In the genomic region with DNA sequence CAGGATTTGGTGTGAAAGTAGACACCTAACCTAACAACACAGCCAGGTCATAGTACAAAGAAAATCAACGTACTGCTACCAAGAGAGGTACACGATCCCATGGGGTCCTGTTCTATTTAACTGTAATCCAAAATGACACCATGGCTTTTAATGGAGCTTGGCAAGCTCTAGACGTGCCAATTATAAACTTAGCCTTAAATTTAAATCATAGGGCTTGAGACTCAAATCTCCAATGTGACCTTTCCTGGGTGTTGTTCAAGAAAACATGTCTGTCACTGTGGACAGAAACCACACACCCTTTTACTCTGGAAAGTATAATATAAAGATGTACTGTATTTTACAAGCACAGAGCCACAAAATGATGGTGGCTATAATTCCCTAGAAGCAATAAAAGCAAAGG, we compare ENCODE assay signal across 15 cellular contexts.
DNase-seq lines count a peak whose midpoint lies in the region; ATAC-seq and TF ChIP-seq lines count a peak whose summit lies in the region.
"Had no signal": no experiment of that assay in that cellular context is flagged by ENCODE, and none has a peak within 500 bp of the region (broad histone marks: within the 10 kb centered on the region; RNA-seq: fewer than 3 reads in every experiment).

No MANE protein-coding gene starts in this region.

- H3K36me3 ChIP-seq in heart right ventricle (no peaks in the 10 kb centered on the region), skeletal muscle tissue (ENCODE audit: control insufficient read depth in 3 of 3, insufficient read depth in 3 of 3, low read length in 3 of 3) (no peaks in the 10 kb centered on the region), BE2C (no peaks in the 10 kb centered on the region)
- H3K36me3 ChIP-seq: HAP-1 had no signal

- H3K36me3 Mint-ChIP-seq in osteocyte (ENCODE audit: unreplicated experiment): peaks cover 4% of the 10 kb centered on the region
- H3K36me3 Mint-ChIP-seq: CD8-positive, alpha-beta T cell had no signal

- no peak overlapping the region for H3K27ac Mint-ChIP-seq in osteocyte (ENCODE audit: unreplicated experiment)
- H3K27ac Mint-ChIP-seq: B cell; CD8-positive, alpha-beta T cell had no signal

- intact Hi-C loops in heart right ventricle (cut with DNase I): loop anchor here in 1 of 10 donors (10.0 kb wide), 1 partner anchor 183 kb away; no protein-coding TSS in a partner anchor
- intact Hi-C loops in cardiac septum (cut with DNase I): no loop called here

- peaks cover 0 to 16% (median 0%) of the 10 kb centered on the region in 9 donors for H3K4me1 ChIP-seq in heart right ventricle
- peaks cover 0 to 6% (median 0%) of the 10 kb centered on the region in 3 donors for H3K4me1 ChIP-seq in skeletal muscle tissue (ENCODE audit: control insufficient read depth in 3 of 3, insufficient read depth in 3 of 3, low read length in 3 of 3)
- H3K4me1 ChIP-seq in BE2C: peaks cover 10% of the 10 kb centered on the region
- H3K4me1 ChIP-seq: HAP-1 had no signal

- 41 to 44% methylated on average over 3 of the region's 3 CpGs for WGBS in heart right ventricle, 2 donors

- DNase-seq in heart right ventricle: no peak
- no peak for DNase-seq in cardiac septum (ENCODE audit: low spot score)
- DNase-seq in SK-N-DZ (ENCODE audit: low spot score): peak; percentile 97
- DNase-seq in left kidney (ENCODE audit: low read depth, low spot score): peak; percentile 6
- no peak for DNase-seq in osteocyte (ENCODE audit: extremely low spot score, unreplicated experiment)
- DNase-seq in BE2C: no peak
- DNase-seq: CD8-positive, alpha-beta T cell; COR-L47; DND-41; GDM1 had no signal

- no peaks in the 10 kb centered on the region for H3K9me3 ChIP-seq in heart right ventricle
- H3K9me3 ChIP-seq in skeletal muscle tissue (ENCODE audit: control insufficient read depth in 3 of 3, low read length in 3 of 3): no peaks in the 10 kb centered on the region
- no peaks in the 10 kb centered on the region for H3K9me3 ChIP-seq in BE2C
- H3K9me3 ChIP-seq: HAP-1 had no signal

- H3K4me3 ChIP-seq in heart right ventricle (no peak overlapping the region), skeletal muscle tissue (ENCODE audit: low read length in 3 of 3) (no peak overlapping the region), BE2C (ENCODE audit: low read depth, low read length) (no peak overlapping the region)
- H3K4me3 ChIP-seq: HAP-1 had no signal

- no peak overlapping the region for H3K9ac ChIP-seq in skeletal muscle tissue (ENCODE audit: low read depth in 1 of 3, low read length in 3 of 3)

- H3K9me3 Mint-ChIP-seq in osteocyte (ENCODE audit: unreplicated experiment): peaks cover 5% of the 10 kb centered on the region
- H3K9me3 Mint-ChIP-seq: CD8-positive, alpha-beta T cell had no signal

- H3K27ac ChIP-seq in heart right ventricle (peak overlapping the region in 2 of 10 donors; percentile 17 to 39), skeletal muscle tissue (ENCODE audit: low read depth, low read length) (peak overlapping the region; percentile 16)
- H3K27ac ChIP-seq: C4-2B had no signal

- peak in 6 of 8 donors; percentile 44 to 83 (median 66) for ATAC-seq in heart right ventricle
- no peak for ATAC-seq in HG02973 (IDR thresholded peaks at IDR 0.05; ENCODE audit: unreplicated experiment)
- ATAC-seq: CD8-positive, alpha-beta T cell had no signal

- no peaks in the 10 kb centered on the region for H3K27me3 ChIP-seq in heart right ventricle
- H3K27me3 ChIP-seq in skeletal muscle tissue (ENCODE audit: control insufficient read depth in 3 of 3, insufficient read depth in 3 of 3, low read length in 3 of 3): no peaks in the 10 kb centered on the region
- H3K27me3 ChIP-seq in BE2C: no peaks in the 10 kb centered on the region

- no peaks in the 10 kb centered on the region for H3K27me3 Mint-ChIP-seq in osteocyte (ENCODE audit: unreplicated experiment)
- H3K27me3 Mint-ChIP-seq: B cell had no signal

- H3K4me1 Mint-ChIP-seq in osteocyte (ENCODE audit: unreplicated experiment): no peaks in the 10 kb centered on the region
- H3K4me1 Mint-ChIP-seq: B cell had no signal

- H3K4me3 Mint-ChIP-seq in osteocyte (ENCODE audit: unreplicated experiment): no peak overlapping the region
- H3K4me3 Mint-ChIP-seq: B cell; CD8-positive, alpha-beta T cell had no signal

- TF ChIP-seq CTCF in heart right ventricle (IDR thresholded peaks at IDR 0.05) (no peak), osteocyte (IDR thresholded peaks at IDR 0.05) (no peak), BE2C (IDR thresholded peaks at IDR 0.05; ENCODE audit: low read depth, low read length) (no peak)

Comparison
In these comparisons a context has a peak if more than half of its experiments do, and no peak if none do; other contexts are left out.
1. DNase-seq: peak in SK-N-DZ (single experiment) and left kidney (single experiment); none in heart right ventricle (0 of 2), cardiac septum (single experiment), osteocyte (single experiment) and BE2C (single experiment).